Comparison of ENCODE assay signal across 8 cellular contexts in genomic region chr14:36519431-36520321, GRCh38. TPM values are rescaled to one million over a fixed set of nuclear protein-coding genes. Genes with fewer than 3 reads are reported as not detected.
DNase-seq lines count a peak whose midpoint lies in the region; ATAC-seq, FAIRE-seq and TF ChIP-seq lines count a peak whose summit lies in the region.

Gene NKX2-1, minus strand, starts transcription at chr14:36520232. Its CDS starts 103 bp downstream, at chr14:36520129.

- no peaks in the 10 kb centered on the region for H3K9me3 Mint-ChIP-seq in neural crest cell

- H3K4me3 ChIP-seq in NB4 (ENCODE audit: low read depth, low read length), result no peak within 1 kb of the TSS
- peak within 1 kb of the TSS; percentile 48 to 52 for H3K4me3 ChIP-seq in ascending aorta

- H3K4me3 Mint-ChIP-seq in neural crest cell, result no peak within 1 kb of the TSS

- intact Hi-C loops in ascending aorta (cut with DNase I), result loop anchor here (10.0 kb wide), 2 partner anchors 145 to 1075 kb away; partner anchors contain the start of genes FOXA1, PAX9 and TTC6

- peaks cover 98% of the 10 kb centered on the region for H3K27me3 Mint-ChIP-seq in neural crest cell (ENCODE audit: low read depth)

- H3K27ac Mint-ChIP-seq in neural crest cell (ENCODE audit: unreplicated experiment), result no peak within 1 kb of the TSS

- no peak within 1 kb of the TSS for H3K27ac ChIP-seq in ascending aorta

- no peaks in the 10 kb centered on the region for H3K9me3 ChIP-seq in ascending aorta

- peaks cover 3% of the 10 kb centered on the region for H3K36me3 Mint-ChIP-seq in neural crest cell (ENCODE audit: low read depth)

- no peak for FAIRE-seq in RCC 7860 (lab: Jason Lieb, UNC)

- TF ChIP-seq POLR2A in NB4 (IDR thresholded peaks at IDR 0.05; ENCODE audit: extremely low read depth, insufficient read length), result no peak

- DNase-seq in DMS53 treated with DMSO at 0.1 percent for 48 hours (lab: John Stamatoyannopoulos, UW; ENCODE audit: unreplicated experiment) (peak; percentile 48), NB4 (ENCODE audit: low read depth) (peak; percentile 4), ascending aorta (ENCODE audit: low spot score in 2 of 2) (no peak), neural crest cell (ENCODE audit: low read depth, low spot score) (peak; percentile 7), RCC 7860 (ENCODE audit: low spot score) (no peak), HK-2 (ENCODE audit: unreplicated experiment) (no peak)

- no peaks in the 10 kb centered on the region for H3K36me3 ChIP-seq in ascending aorta

- TF ChIP-seq CTCF in NB4 (IDR thresholded peaks at IDR 0.05; ENCODE audit: low read depth, low read length) (no peak), ascending aorta (IDR thresholded peaks at IDR 0.05) (no peak), neural crest cell (conservative IDR thresholded peaks at IDR 0.05) (no peak)

- peaks cover 5% of the 10 kb centered on the region for H3K4me1 Mint-ChIP-seq in neural crest cell

- H3K4me1 ChIP-seq in ascending aorta, result peaks cover 6 to 32% of the 10 kb centered on the region in 2 donors

- peaks cover 42% of the 10 kb centered on the region for H3K27me3 ChIP-seq in ascending aorta

- no peak for ATAC-seq in HG03571 (IDR thresholded peaks at IDR 0.05; ENCODE audit: unreplicated experiment)
- ATAC-seq in GM21390 (IDR thresholded peaks at IDR 0.05; ENCODE audit: unreplicated experiment), result no peak

RNA-seq across cellular contexts. Expression of gene NKX2-1, which starts in this region (rescaled TPM):
- total RNA-seq in ascending aorta (not detected), neural crest cell (not detected in 2 replicates)

Comparison
In these comparisons a context has a peak if more than half of its experiments do, and no peak if none do; other contexts are left out.
1. Peak in DNase-seq in neural crest cell; RNA of the gene not detected or under 1 TPM.
2. DNase-seq: peak in DMS53 treated with DMSO at 0.1 percent for 48 hours (single experiment) and NB4 (single experiment); none in ascending aorta (0 of 2), RCC 7860 (single experiment) and HK-2 (single experiment).